In genomic region chr18:65363911-65364632, GRCh38 we compare ENCODE assay signal across 23 cellular contexts.
"Had no signal": no experiment of that assay in that cellular context is flagged by ENCODE, and none has a peak within 500 bp of the region (broad histone marks: within the 10 kb centered on the region; RNA-seq: fewer than 3 reads in every experiment).

No MANE protein-coding gene starts in this region.

- ATAC-seq: activated CD4-positive, alpha-beta T cell treated with anti-CD3 and anti-CD28 coated beads for 36 hours; activated T-helper 17 cell treated with anti-CD3 and anti-CD28 coated beads, Interleukin-2, amount 50 U/mL, for 72 hours; gastroesophageal sphincter; heart left ventricle; left lobe of liver; lower lobe of right lung; naive thymus-derived CD8-positive, alpha-beta T cell; stimulated activated naive CD8-positive, alpha-beta T cell treated with anti-CD3 and anti-CD28 coated beads, Interleukin-15, Interleukin-2, amounts not matched to agents 100 U/mL and 50 U/mL, for 24 hours; T-helper 17 cell had no signal

- H3K4me3 Mint-ChIP-seq: activated B cell treated with CpG ODN at 0.5 μM for 24 hours; activated CD4-positive, alpha-beta T cell treated with anti-CD3 and anti-CD28 coated beads for 36 hours; activated naive CD8-positive, alpha-beta T cell treated with anti-CD3 and anti-CD28 coated beads for 36 hours; activated T-cell treated with anti-CD3 and anti-CD28 coated beads, Interleukin-2, amount 50 U/mL, for 24 hours; activated T-helper 17 cell treated with anti-CD3 and anti-CD28 coated beads, Interleukin-2, amount 50 U/mL, for 72 hours; mesothelial cell of epicardium; naive thymus-derived CD8-positive, alpha-beta T cell; T-helper 17 cell had no signal

- H3K27me3 ChIP-seq: colonic mucosa, gastroesophageal sphincter, heart left ventricle, thyroid gland had no signal

- H3K27ac Mint-ChIP-seq: activated B cell treated with CpG ODN at 0.5 μM for 24 hours; activated CD4-positive, alpha-beta T cell treated with anti-CD3 and anti-CD28 coated beads for 36 hours; activated naive CD8-positive, alpha-beta T cell treated with anti-CD3 and anti-CD28 coated beads for 36 hours; activated T-cell treated with anti-CD3 and anti-CD28 coated beads, Interleukin-2, amount 50 U/mL, for 24 hours; activated T-helper 17 cell treated with anti-CD3 and anti-CD28 coated beads, Interleukin-2, amount 50 U/mL, for 72 hours; mesothelial cell of epicardium; naive thymus-derived CD8-positive, alpha-beta T cell; progenitor cell of endocrine pancreas; T-helper 17 cell had no signal

- H3K27ac ChIP-seq: colonic mucosa, epithelial cell of prostate, gastroesophageal sphincter, heart left ventricle, lower lobe of right lung, thyroid gland had no signal

- H3K9me3 Mint-ChIP-seq: activated B cell treated with CpG ODN at 0.5 μM for 24 hours; activated naive CD8-positive, alpha-beta T cell treated with anti-CD3 and anti-CD28 coated beads for 36 hours; mesothelial cell of epicardium had no signal

- H3K4me1 Mint-ChIP-seq: activated B cell treated with CpG ODN at 0.5 μM for 24 hours; activated CD4-positive, alpha-beta T cell treated with anti-CD3 and anti-CD28 coated beads for 36 hours; activated naive CD8-positive, alpha-beta T cell treated with anti-CD3 and anti-CD28 coated beads for 36 hours; activated T-helper 17 cell treated with anti-CD3 and anti-CD28 coated beads, Interleukin-2, amount 50 U/mL, for 72 hours; naive thymus-derived CD8-positive, alpha-beta T cell; T-helper 17 cell had no signal

- DNase-seq: activated B cell treated with CpG ODN at 0.5 μM for 24 hours; activated CD4-positive, alpha-beta T cell treated with anti-CD3 and anti-CD28 coated beads for 36 hours; activated CD4-positive, alpha-beta T cell treated with anti-CD3 and anti-CD28 coated beads, Interleukin-2, amount 50 U/mL, for 4 hours; activated CD8-positive, alpha-beta memory T cell treated with anti-CD3 and anti-CD28 coated beads for 24 hours; activated CD8-positive, alpha-beta memory T cell treated with anti-CD3 and anti-CD28 coated beads, Interleukin-2, amount 50 U/mL, for 4 hours; activated naive CD8-positive, alpha-beta T cell treated with anti-CD3 and anti-CD28 coated beads for 36 hours; activated T-cell treated with anti-CD3 and anti-CD28 coated beads, Interleukin-2, amount 50 U/mL, for 24 hours; colonic mucosa; heart left ventricle; lower lobe of right lung; naive thymus-derived CD8-positive, alpha-beta T cell; retina; stimulated activated CD4-positive, alpha-beta T cell treated with anti-CD3 and anti-CD28 coated beads, Interleukin-2, amount 100 ng/mL, for 48 hours; stimulated activated naive CD8-positive, alpha-beta T cell treated with anti-CD3 and anti-CD28 coated beads, Interleukin-15, Interleukin-2, amounts not matched to agents 100 U/mL and 50 U/mL, for 24 hours; substantia nigra; T-helper 17 cell; thyroid gland had no signal

- H3K4me3 ChIP-seq: colonic mucosa, gastroesophageal sphincter, heart left ventricle, lower lobe of right lung, thyroid gland had no signal

- H3K36me3 ChIP-seq: colonic mucosa, gastroesophageal sphincter, heart left ventricle, lower lobe of right lung, thyroid gland had no signal

- H3K4me1 ChIP-seq: colonic mucosa, gastroesophageal sphincter, heart left ventricle, lower lobe of right lung, thyroid gland had no signal

- H3K27me3 Mint-ChIP-seq: activated B cell treated with CpG ODN at 0.5 μM for 24 hours; activated CD4-positive, alpha-beta T cell treated with anti-CD3 and anti-CD28 coated beads for 36 hours; activated naive CD8-positive, alpha-beta T cell treated with anti-CD3 and anti-CD28 coated beads for 36 hours; activated T-cell treated with anti-CD3 and anti-CD28 coated beads, Interleukin-2, amount 50 U/mL, for 24 hours; activated T-helper 17 cell treated with anti-CD3 and anti-CD28 coated beads, Interleukin-2, amount 50 U/mL, for 72 hours; naive thymus-derived CD8-positive, alpha-beta T cell; progenitor cell of endocrine pancreas; T-helper 17 cell had no signal

- H3K9me3 ChIP-seq: colonic mucosa, gastroesophageal sphincter, heart left ventricle, lower lobe of right lung, thyroid gland had no signal
